8 cellular contexts compared by ENCODE assay signal in the genomic region with DNA sequence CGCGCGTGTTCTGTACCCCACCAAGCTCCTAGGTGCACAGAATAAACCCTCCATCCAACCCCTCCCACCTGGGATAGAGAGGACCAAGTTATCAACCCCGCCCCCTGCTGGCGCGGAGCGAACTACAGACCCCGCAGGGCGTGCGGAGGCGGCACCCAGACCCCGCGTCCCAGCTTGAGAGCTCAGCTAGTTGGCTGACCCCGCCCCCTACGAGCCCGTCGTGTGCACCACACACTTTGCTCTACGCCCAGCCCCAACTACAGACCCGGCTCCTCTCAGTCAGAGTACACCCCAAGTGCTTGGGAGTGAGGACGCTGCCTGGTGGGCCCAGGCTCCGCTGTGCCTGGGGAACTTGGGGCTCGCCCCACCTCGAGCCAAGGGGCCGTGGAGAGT. TPM values are rescaled to one million over a fixed set of nuclear protein-coding genes. Genes with fewer than 3 reads are reported as not detected.
DNase-seq lines count a peak whose midpoint lies in the region; ATAC-seq and TF ChIP-seq lines count a peak whose summit lies in the region.

No MANE protein-coding gene starts in this region.

- no peak overlapping the region for H3K4me3 Mint-ChIP-seq in chondrocyte (ENCODE audit: unreplicated experiment)

- peak overlapping the region in 2 of 5 donors; percentile 5 to 16 for H3K27ac ChIP-seq in stomach

- H3K4me3 ChIP-seq in astrocyte of the cerebellum (ENCODE audit: low read depth, low read length): peak overlapping the region; percentile 46
- peak overlapping the region; percentile 41 to 49 (median 44) for H3K4me3 ChIP-seq in stomach

- H3K27me3 Mint-ChIP-seq in chondrocyte (ENCODE audit: low read depth): peaks cover 51% of the 10 kb centered on the region

- TF ChIP-seq CTCF in astrocyte of the cerebellum (IDR thresholded peaks at IDR 0.05; ENCODE audit: low read depth, low read length, missing control alignments): peak; percentile 53
- TF ChIP-seq CTCF in stomach (IDR thresholded peaks at IDR 0.05): peak in 3 of 7 experiments; percentile 17 to 39 (median 33)
- TF ChIP-seq CTCF in chondrocyte (IDR thresholded peaks at IDR 0.05): no peak

- H3K27me3 ChIP-seq in stomach: peaks cover 0 to 58% (median 33%) of the 10 kb centered on the region in 3 donors

- peaks cover 7% of the 10 kb centered on the region for H3K4me1 Mint-ChIP-seq in chondrocyte (ENCODE audit: low read depth)

- TF ChIP-seq EP300 in stomach (IDR thresholded peaks at IDR 0.05): no peak

- no peaks in the 10 kb centered on the region for H3K9me3 Mint-ChIP-seq in chondrocyte (ENCODE audit: low read depth)

- no peaks in the 10 kb centered on the region for H3K9me3 ChIP-seq in stomach

- ATAC-seq in Right ventricle myocardium inferior (peak; percentile 43), GM19035 (IDR thresholded peaks at IDR 0.05; ENCODE audit: unreplicated experiment) (no peak), HG03378 (IDR thresholded peaks at IDR 0.05; ENCODE audit: unreplicated experiment) (no peak)

- peaks cover 13 to 36% (median 34%) of the 10 kb centered on the region in 4 donors for H3K4me1 ChIP-seq in stomach

- TF ChIP-seq POLR2A in stomach (IDR thresholded peaks at IDR 0.05): no peak

- intact Hi-C loops in Right ventricle myocardium inferior (cut with DNase I): loop anchor here (2.0 to 10.0 kb wide), 5 partner anchors 328 to 1046 kb away; no protein-coding TSS in a partner anchor
- intact Hi-C loops in cardiac septum (cut with DNase I): loop anchor here (2.0 to 10.0 kb wide), 4 partner anchors 146 to 1020 kb away; no protein-coding TSS in a partner anchor
- intact Hi-C loops in stomach (cut with DNase I; ENCODE audit: low total_unique reads): loop anchor here (10.0 kb wide), 1 partner anchor 536 kb away; no protein-coding TSS in a partner anchor

- WGBS in stomach, 5 donors: 2 to 4% (median 3%) methylated on average over 13 to 24 of the region's 24 CpGs

- no peaks in the 10 kb centered on the region for H3K36me3 ChIP-seq in stomach

- no peak for DNase-seq in Right ventricle myocardium inferior (ENCODE audit: missing footprints)
- DNase-seq in cardiac septum (ENCODE audit: low spot score): no peak
- DNase-seq in astrocyte of the cerebellum (ENCODE audit: low read depth): no peak
- peak; percentile 14 for DNase-seq in kidney tubule cell (ENCODE audit: low spot score)
- DNase-seq in stomach: no peak
- DNase-seq in chondrocyte (ENCODE audit: low spot score): no peak

- in situ Hi-C loops in astrocyte of the cerebellum (cut with HindIII; ENCODE audit: low sequenced_read_pairs): no loop called here

- no peaks in the 10 kb centered on the region for H3K36me3 Mint-ChIP-seq in chondrocyte (ENCODE audit: low read depth)

- H3K27ac Mint-ChIP-seq in chondrocyte (ENCODE audit: unreplicated experiment): no peak overlapping the region

RNA-seq across cellular contexts. Expression of gene GRIN2A, which starts 1.5 kb away (rescaled TPM):
- total RNA-seq in Right ventricle myocardium inferior (4.3 TPM), cardiac septum (1.1 TPM), stomach (1 to 10 TPM in 4 of 5 donors, under 1 TPM in 1; 0.55 to 9.8 (median 1.7) TPM), chondrocyte (not detected in 3 replicates)
- polyA plus RNA-seq in stomach: under 1 TPM; 0.06 to 0.45 (median 0.15) TPM
